18 cellular contexts compared by ENCODE assay signal in the genomic region with DNA sequence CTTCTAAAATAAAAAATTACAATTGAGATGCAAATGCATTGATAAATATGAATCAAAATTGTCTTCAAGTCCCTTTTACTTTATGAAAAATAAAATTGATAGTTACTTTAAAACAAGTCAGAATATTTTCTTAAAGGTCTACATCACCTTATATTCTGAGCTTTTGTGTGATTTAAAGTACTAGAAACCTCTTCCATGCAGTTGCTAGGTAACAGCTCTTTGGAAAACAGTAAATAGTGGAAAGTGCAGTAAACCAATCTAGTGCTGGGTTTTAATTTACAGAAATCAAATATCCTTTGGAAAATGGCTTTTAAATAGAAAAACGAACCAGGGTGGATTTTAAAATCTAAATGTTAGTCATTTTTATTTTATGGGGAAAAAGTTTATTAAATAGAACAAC.
A peak's percentile ranks its signal among the peaks of the same experiment; 100 is the strongest.
DNase-seq lines count a peak whose midpoint lies in the region; ATAC-seq and TF ChIP-seq lines count a peak whose summit lies in the region.
"Had no signal": no experiment of that assay in that cellular context is flagged by ENCODE, and none has a peak within 500 bp of the region (broad histone marks: within the 10 kb centered on the region; RNA-seq: fewer than 3 reads in every experiment).

No MANE protein-coding gene starts in this region.

- peak overlapping the region; percentile 42 for H3K9ac ChIP-seq in iPS-18a (ENCODE audit: low read length)

- no peaks in the 10 kb centered on the region for H3K79me2 ChIP-seq in GM23338 (replicated peaks; ENCODE audit: insufficient read depth)

- no peaks in the 10 kb centered on the region for H3K4me1 ChIP-seq in GM23338 (ENCODE audit: insufficient read depth)
- no peaks in the 10 kb centered on the region for H3K4me1 ChIP-seq in iPS-18a (ENCODE audit: control insufficient read depth, low read depth, low read length)
- no peaks in the 10 kb centered on the region for H3K4me1 ChIP-seq in tibial artery

- H3K27ac ChIP-seq in GM23338 (ENCODE audit: low read depth) (no peak overlapping the region), iPS-18a (ENCODE audit: low read length) (peak overlapping the region; percentile 39), tibial artery (no peak overlapping the region)

- no peak for ATAC-seq in GM23338
- ATAC-seq: activated T-helper 17 cell treated with anti-CD3 and anti-CD28 coated beads, Interleukin-2, amount 50 U/mL, for 72 hours; right cardiac atrium had no signal

- no peaks in the 10 kb centered on the region for H3F3A ChIP-seq in GM23338 (replicated peaks; ENCODE audit: low read depth)

- no peak for TF ChIP-seq CTCF in GM23338 (conservative IDR thresholded peaks at IDR 0.05; ENCODE audit: low read depth in 2 of 2)
- TF ChIP-seq CTCF in tibial artery (IDR thresholded peaks at IDR 0.05), result no peak

- H3K9me3 ChIP-seq in iPS-18a (ENCODE audit: control insufficient read depth, low read depth, low read length) (no peaks in the 10 kb centered on the region), tibial artery (no peaks in the 10 kb centered on the region)

- no peaks in the 10 kb centered on the region for H3K9me3 Mint-ChIP-seq in GM23338
- H3K9me3 Mint-ChIP-seq: activated T-helper 17 cell treated with anti-CD3 and anti-CD28 coated beads, Interleukin-2, amount 50 U/mL, for 72 hours; naive B cell had no signal

- H3K4me3 ChIP-seq in GM23338, result no peak overlapping the region
- H3K4me3 ChIP-seq in iPS-18a (ENCODE audit: low read length), result no peak overlapping the region
- no peak overlapping the region for H3K4me3 ChIP-seq in tibial artery

- no peaks in the 10 kb centered on the region for H3K36me3 Mint-ChIP-seq in GM23338 (ENCODE audit: low read depth)
- H3K36me3 Mint-ChIP-seq: activated naive CD8-positive, alpha-beta T cell; CD4-positive, alpha-beta memory T cell; naive B cell had no signal

- H3K27me3 ChIP-seq in GM23338 (ENCODE audit: insufficient read depth) (no peaks in the 10 kb centered on the region), iPS-18a (ENCODE audit: control insufficient read depth, insufficient read depth, low read length) (no peaks in the 10 kb centered on the region), tibial artery (no peaks in the 10 kb centered on the region)

- peaks cover 7% of the 10 kb centered on the region; the same call in 2 of the 3 replicates for H3K4me1 Mint-ChIP-seq in GM23338
- H3K4me1 Mint-ChIP-seq: activated T-helper 17 cell treated with anti-CD3 and anti-CD28 coated beads, Interleukin-2, amount 50 U/mL, for 72 hours; CD4-positive, alpha-beta memory T cell; naive B cell had no signal

- H3K4me2 ChIP-seq in GM23338, result no peak overlapping the region

- peak; percentile 53 for DNase-seq in GM23338 (ENCODE audit: low spot score)
- peak; percentile 6 for DNase-seq in NCI-H146 (lab: John Stamatoyannopoulos, UW)
- peak; percentile 62 for DNase-seq in NCI-H774 (lab: John Stamatoyannopoulos, UW)
- DNase-seq in tibial artery, result no peak
- DNase-seq in CD1c-positive myeloid dendritic cell (ENCODE audit: extremely low spot score), result no peak
- no peak for DNase-seq in amygdala (lab: John Stamatoyannopoulos, UW)
- DNase-seq in T-helper 9 cell, result no peak
- DNase-seq: activated CD4-positive, alpha-beta T cell treated with anti-CD3 and anti-CD28 coated beads for 48 hours; CD4-positive, alpha-beta memory T cell; dermis blood vessel endothelial cell; DMS79 treated with DMSO at 0.1 percent for 48 hours; foreskin melanocyte; kidney; naive B cell; right cardiac atrium had no signal

- H3K27ac Mint-ChIP-seq in GM23338, result no peak overlapping the region
- H3K27ac Mint-ChIP-seq: activated naive CD8-positive, alpha-beta T cell; activated T-helper 17 cell treated with anti-CD3 and anti-CD28 coated beads, Interleukin-2, amount 50 U/mL, for 72 hours; CD4-positive, alpha-beta memory T cell; naive B cell had no signal

- no peak overlapping the region for H2AFZ ChIP-seq in GM23338

- no peaks in the 10 kb centered on the region for H4K20me1 ChIP-seq in GM23338 (replicated peaks; ENCODE audit: insufficient read depth)

- no peaks in the 10 kb centered on the region for H3K9me2 ChIP-seq in GM23338 (ENCODE audit: insufficient read depth)

- H3K27me3 Mint-ChIP-seq in GM23338 (ENCODE audit: insufficient read depth, low read depth, poor library complexity), result no peaks in the 10 kb centered on the region
- H3K27me3 Mint-ChIP-seq: activated naive CD8-positive, alpha-beta T cell; activated T-helper 17 cell treated with anti-CD3 and anti-CD28 coated beads, Interleukin-2, amount 50 U/mL, for 72 hours; CD4-positive, alpha-beta memory T cell; naive B cell had no signal

- no peaks in the 10 kb centered on the region for H3K36me3 ChIP-seq in GM23338 (ENCODE audit: insufficient read depth)
- no peaks in the 10 kb centered on the region for H3K36me3 ChIP-seq in iPS-18a (ENCODE audit: control insufficient read depth, low read depth, low read length)
- no peaks in the 10 kb centered on the region for H3K36me3 ChIP-seq in tibial artery

- intact Hi-C loops in tibial artery (cut with DNase I; ENCODE audit: low total_unique reads), result no loop called here

- no peak overlapping the region for H3K4me3 Mint-ChIP-seq in GM23338
- H3K4me3 Mint-ChIP-seq: activated naive CD8-positive, alpha-beta T cell; activated T-helper 17 cell treated with anti-CD3 and anti-CD28 coated beads, Interleukin-2, amount 50 U/mL, for 72 hours; CD4-positive, alpha-beta memory T cell; naive B cell had no signal

TF ChIP-seq in GM23338, 12 proteins besides CTCF, POLR2A, EP300 and RAD21 (continues in another document):
- TF ChIP-seq, protein P1, sequence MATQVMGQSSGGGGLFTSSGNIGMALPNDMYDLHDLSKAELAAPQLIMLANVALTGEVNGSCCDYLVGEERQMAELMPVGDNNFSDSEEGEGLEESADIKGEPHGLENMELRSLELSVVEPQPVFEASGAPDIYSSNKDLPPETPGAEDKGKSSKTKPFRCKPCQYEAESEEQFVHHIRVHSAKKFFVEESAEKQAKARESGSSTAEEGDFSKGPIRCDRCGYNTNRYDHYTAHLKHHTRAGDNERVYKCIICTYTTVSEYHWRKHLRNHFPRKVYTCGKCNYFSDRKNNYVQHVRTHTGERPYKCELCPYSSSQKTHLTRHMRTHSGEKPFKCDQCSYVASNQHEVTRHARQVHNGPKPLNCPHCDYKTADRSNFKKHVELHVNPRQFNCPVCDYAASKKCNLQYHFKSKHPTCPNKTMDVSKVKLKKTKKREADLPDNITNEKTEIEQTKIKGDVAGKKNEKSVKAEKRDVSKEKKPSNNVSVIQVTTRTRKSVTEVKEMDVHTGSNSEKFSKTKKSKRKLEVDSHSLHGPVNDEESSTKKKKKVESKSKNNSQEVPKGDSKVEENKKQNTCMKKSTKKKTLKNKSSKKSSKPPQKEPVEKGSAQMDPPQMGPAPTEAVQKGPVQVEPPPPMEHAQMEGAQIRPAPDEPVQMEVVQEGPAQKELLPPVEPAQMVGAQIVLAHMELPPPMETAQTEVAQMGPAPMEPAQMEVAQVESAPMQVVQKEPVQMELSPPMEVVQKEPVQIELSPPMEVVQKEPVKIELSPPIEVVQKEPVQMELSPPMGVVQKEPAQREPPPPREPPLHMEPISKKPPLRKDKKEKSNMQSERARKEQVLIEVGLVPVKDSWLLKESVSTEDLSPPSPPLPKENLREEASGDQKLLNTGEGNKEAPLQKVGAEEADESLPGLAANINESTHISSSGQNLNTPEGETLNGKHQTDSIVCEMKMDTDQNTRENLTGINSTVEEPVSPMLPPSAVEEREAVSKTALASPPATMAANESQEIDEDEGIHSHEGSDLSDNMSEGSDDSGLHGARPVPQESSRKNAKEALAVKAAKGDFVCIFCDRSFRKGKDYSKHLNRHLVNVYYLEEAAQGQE (IDR thresholded peaks at IDR 0.05; ENCODE audit: unreplicated experiment), result no peak
- TF ChIP-seq CREB1 (CRISPR knock-in tag; IDR thresholded peaks at IDR 0.05; ENCODE audit: low read depth), result no peak
- no peak for TF ChIP-seq EZH2 (IDR thresholded peaks at IDR 0.05; ENCODE audit: low read depth, unreplicated experiment)

Comparison
In these comparisons a context has a peak if more than half of its experiments do, and no peak if none do; other contexts are left out.
1. DNase-seq: peak in GM23338 (single experiment), NCI-H146 (single experiment) and NCI-H774 (single experiment); none in tibial artery (0 of 2), CD1c-positive myeloid dendritic cell (single experiment), amygdala (0 of 56) and T-helper 9 cell (single experiment).